Comparison of ENCODE assay signal across 20 cellular contexts in the genomic region with DNA sequence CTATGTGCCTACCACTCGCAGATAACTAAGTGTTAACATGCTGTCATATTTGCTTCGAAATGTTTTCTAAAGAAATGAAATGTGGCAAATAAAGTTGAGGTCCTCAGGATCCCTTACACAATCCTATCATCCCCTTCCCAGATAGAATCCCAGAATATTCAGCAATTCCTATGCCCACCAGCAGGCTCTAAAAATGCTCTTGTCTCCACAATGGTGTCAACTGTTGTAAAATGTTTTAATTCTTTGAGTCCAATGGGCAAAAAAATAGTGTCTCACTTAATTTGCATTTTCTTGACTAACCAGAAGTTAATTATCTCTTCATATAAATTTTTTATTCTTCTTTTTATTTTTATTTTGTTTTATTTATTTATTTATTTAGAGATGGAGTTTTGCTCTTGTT.
DNase-seq lines count a peak whose midpoint lies in the region; ATAC-seq and TF ChIP-seq lines count a peak whose summit lies in the region.
"Had no signal": no experiment of that assay in that cellular context is flagged by ENCODE, and none has a peak within 500 bp of the region (broad histone marks: within the 10 kb centered on the region; RNA-seq: fewer than 3 reads in every experiment).

No MANE protein-coding gene starts in this region.

- no peak overlapping the region for H2AFZ ChIP-seq in H9 (ENCODE audit: low read length)

- H3K4me1 Mint-ChIP-seq in H9 (no peaks in the 10 kb centered on the region), chondrocyte (ENCODE audit: low read depth) (peaks cover 13% of the 10 kb centered on the region)
- H3K4me1 Mint-ChIP-seq in activated naive CD8-positive, alpha-beta T cell treated with anti-CD3 and anti-CD28 coated beads, Interleukin-2, amount 50 U/mL, for 24 hours: no peaks in the 10 kb centered on the region
- H3K4me1 Mint-ChIP-seq: activated CD4-positive, alpha-beta T cell treated with anti-CD3 and anti-CD28 coated beads for 36 hours; immature natural killer cell had no signal

- H3K23me2 ChIP-seq in H9 (ENCODE audit: insufficient read length, low read depth, low read length, poor library complexity, severe bottlenecking): no peaks in the 10 kb centered on the region

- no peak overlapping the region for H2BK120ac ChIP-seq in H9 (ENCODE audit: low read depth, low read length, poor library complexity, severe bottlenecking)

- H3K9me3 ChIP-seq in BE2C (no peaks in the 10 kb centered on the region), H9 (ENCODE audit: control insufficient read depth, low read depth, low read length) (no peaks in the 10 kb centered on the region)
- H3K9me3 ChIP-seq: left lung, SJCRH30 had no signal

- no peak overlapping the region for H3K18ac ChIP-seq in H9 (ENCODE audit: insufficient read length, low read depth, low read length)

- TF ChIP-seq CTCF in BE2C (IDR thresholded peaks at IDR 0.05; ENCODE audit: low read depth, low read length) (peak; percentile 21), H9 (conservative IDR thresholded peaks at IDR 0.05) (peak; percentile 47), chondrocyte (IDR thresholded peaks at IDR 0.05) (peak; percentile 39), kidney epithelial cell (IDR thresholded peaks at IDR 0.05; ENCODE audit: insufficient read depth, low read length, poor library complexity, severe bottlenecking) (peak; percentile 5)

- no peak overlapping the region for H3K23ac ChIP-seq in H9 (ENCODE audit: insufficient read length, low read depth, low read length)

- no peak overlapping the region for H4K5ac ChIP-seq in H9 (ENCODE audit: insufficient read length, low read depth, low read length)

- H3K79me1 ChIP-seq in H9 (ENCODE audit: insufficient read depth, low read depth, low read length, poor library complexity, severe bottlenecking): no peaks in the 10 kb centered on the region

- DNase-seq in BE2C: no peak
- no peak for DNase-seq in H9
- DNase-seq in chondrocyte (ENCODE audit: low spot score): no peak
- DNase-seq in kidney epithelial cell (ENCODE audit: low read depth): no peak
- DNase-seq in NCI-H2081 treated with DMSO at 0.1 percent for 48 hours (lab: John Stamatoyannopoulos, UW): no peak
- no peak for DNase-seq in SW 1271 (lab: John Stamatoyannopoulos, UW)
- no peak for DNase-seq in activated naive CD8-positive, alpha-beta T cell treated with anti-CD3 and anti-CD28 coated beads, Interleukin-2, amount 50 U/mL, for 24 hours
- DNase-seq: activated CD4-positive, alpha-beta T cell treated with anti-CD3 and anti-CD28 coated beads for 36 hours; activated naive CD4-positive, alpha-beta T cell; activated T-cell treated with anti-CD3 and anti-CD28 coated beads, Interleukin-2, amount 50 U/mL, for 48 hours; hippocampal formation; immature natural killer cell; naive thymus-derived CD4-positive, alpha-beta T cell; NCI-H1436; NCI-H2107; NCI-H510A; SJCRH30 had no signal

- no peak overlapping the region for H3K14ac ChIP-seq in H9 (ENCODE audit: insufficient read depth, low read length)

- H3K4me3 Mint-ChIP-seq in H9 (no peak overlapping the region), chondrocyte (ENCODE audit: unreplicated experiment) (no peak overlapping the region)
- no peak overlapping the region for H3K4me3 Mint-ChIP-seq in activated naive CD8-positive, alpha-beta T cell treated with anti-CD3 and anti-CD28 coated beads, Interleukin-2, amount 50 U/mL, for 24 hours
- H3K4me3 Mint-ChIP-seq: activated CD4-positive, alpha-beta T cell treated with anti-CD3 and anti-CD28 coated beads for 36 hours; dendritic cell treated with granulocyte-macrophage colony-stimulating factor and Interleukin-4, amounts not matched to agents 40 ng/mL and 50 ng/mL, for 4 days; immature natural killer cell; naive thymus-derived CD4-positive, alpha-beta T cell; T-helper 1 cell treated with Interleukin-12 subunit alpha and Interleukin-12 subunit beta and Interleukin-4 antibody, amounts not matched to agents 30 μg/mL and 1 μg/mL, for 36 hours had no signal

- H3K27ac Mint-ChIP-seq in H9: no peak overlapping the region
- no peak overlapping the region for H3K27ac Mint-ChIP-seq in chondrocyte (ENCODE audit: unreplicated experiment)
- H3K27ac Mint-ChIP-seq in activated naive CD8-positive, alpha-beta T cell treated with anti-CD3 and anti-CD28 coated beads, Interleukin-2, amount 50 U/mL, for 24 hours: no peak overlapping the region
- H3K27ac Mint-ChIP-seq: activated CD4-positive, alpha-beta T cell treated with anti-CD3 and anti-CD28 coated beads for 36 hours; dendritic cell treated with granulocyte-macrophage colony-stimulating factor and Interleukin-4, amounts not matched to agents 40 ng/mL and 50 ng/mL, for 4 days; immature natural killer cell; T-helper 1 cell treated with Interleukin-12 subunit alpha and Interleukin-12 subunit beta and Interleukin-4 antibody, amounts not matched to agents 30 μg/mL and 1 μg/mL, for 36 hours had no signal

- no peak overlapping the region for H3K9ac ChIP-seq in H9 (ENCODE audit: extremely low read depth, insufficient read length, low read length)

- H2BK15ac ChIP-seq in H9 (ENCODE audit: low read depth, low read length): no peak overlapping the region

- H2BK5ac ChIP-seq in H9 (ENCODE audit: insufficient read length, low read length): no peak overlapping the region

- no peaks in the 10 kb centered on the region for H3K79me2 ChIP-seq in H9 (ENCODE audit: insufficient read depth, low read length)

- no peak overlapping the region for H2AK5ac ChIP-seq in H9 (ENCODE audit: insufficient read length, low read length)

- no peak overlapping the region for H2BK20ac ChIP-seq in H9 (ENCODE audit: low read depth, low read length, poor library complexity, severe bottlenecking)

- no peak for ATAC-seq in activated naive CD8-positive, alpha-beta T cell treated with anti-CD3 and anti-CD28 coated beads, Interleukin-2, amount 50 U/mL, for 24 hours
- ATAC-seq: activated CD4-positive, alpha-beta T cell treated with anti-CD3 and anti-CD28 coated beads for 36 hours; left lung; naive thymus-derived CD4-positive, alpha-beta T cell had no signal

- H3K27ac ChIP-seq in H9 (ENCODE audit: insufficient read length, low read depth, low read length): no peak overlapping the region
- H3K27ac ChIP-seq: left lung, SJCRH30 had no signal

- H3K4me2 ChIP-seq in H9 (ENCODE audit: insufficient read depth, insufficient read length, low read length): no peak overlapping the region

- H3K36me3 Mint-ChIP-seq in H9 (ENCODE audit: insufficient read depth in 1 of 3, low read depth in 3 of 3) (no peaks in the 10 kb centered on the region), chondrocyte (ENCODE audit: low read depth) (peaks cover 2% of the 10 kb centered on the region)
- peaks cover 9% of the 10 kb centered on the region for H3K36me3 Mint-ChIP-seq in activated naive CD8-positive, alpha-beta T cell treated with anti-CD3 and anti-CD28 coated beads, Interleukin-2, amount 50 U/mL, for 24 hours (ENCODE audit: low read depth)

- H3K27me3 ChIP-seq in BE2C: no peaks in the 10 kb centered on the region
- no peaks in the 10 kb centered on the region for H3K27me3 ChIP-seq in H9 (ENCODE audit: insufficient read depth, low read length)
- H3K27me3 ChIP-seq in kidney epithelial cell (ENCODE audit: control insufficient read depth, insufficient read depth, low read length): no peaks in the 10 kb centered on the region
- H3K27me3 ChIP-seq: left lung, SJCRH30 had no signal

- no peak overlapping the region for H3K56ac ChIP-seq in H9 (ENCODE audit: insufficient read length, low read depth, low read length)

- H3T11ph ChIP-seq in H9 (ENCODE audit: low read length): no peak overlapping the region

- no peak overlapping the region for H4K8ac ChIP-seq in H9 (replicated peaks; ENCODE audit: insufficient read length, low read depth, low read length)

- H3K4ac ChIP-seq in H9 (ENCODE audit: low read depth, low read length): no peak overlapping the region

- no peaks in the 10 kb centered on the region for H4K20me1 ChIP-seq in H9 (ENCODE audit: control insufficient read depth, insufficient read depth, insufficient read length)

- no peaks in the 10 kb centered on the region for H3K27me3 Mint-ChIP-seq in H9 (ENCODE audit: low read depth)
- H3K27me3 Mint-ChIP-seq in chondrocyte (ENCODE audit: low read depth): peaks cover 2% of the 10 kb centered on the region
- H3K27me3 Mint-ChIP-seq in activated naive CD8-positive, alpha-beta T cell treated with anti-CD3 and anti-CD28 coated beads, Interleukin-2, amount 50 U/mL, for 24 hours: no peaks in the 10 kb centered on the region
- H3K27me3 Mint-ChIP-seq: activated CD4-positive, alpha-beta T cell treated with anti-CD3 and anti-CD28 coated beads for 36 hours; dendritic cell treated with granulocyte-macrophage colony-stimulating factor and Interleukin-4, amounts not matched to agents 40 ng/mL and 50 ng/mL, for 4 days; naive thymus-derived CD4-positive, alpha-beta T cell had no signal

- no CpG with 5 or more reads among the region's 2 CpGs for WGBS in H9 (ENCODE audit: extremely low coverage, insufficient read length, low lambda C conversion rate)

- no peak overlapping the region for H3K4me3 ChIP-seq in BE2C (ENCODE audit: low read depth, low read length)
- H3K4me3 ChIP-seq in kidney epithelial cell (ENCODE audit: low read depth, low read length): no peak overlapping the region
- H3K4me3 ChIP-seq: left lung, SJCRH30 had no signal

- H3K4me1 ChIP-seq in BE2C: no peaks in the 10 kb centered on the region
- no peaks in the 10 kb centered on the region for H3K4me1 ChIP-seq in H9 (ENCODE audit: insufficient read depth, low read length)
- H3K4me1 ChIP-seq: left lung had no signal

- no peaks in the 10 kb centered on the region for H3K36me3 ChIP-seq in BE2C
- no peaks in the 10 kb centered on the region for H3K36me3 ChIP-seq in kidney epithelial cell (ENCODE audit: control insufficient read depth, insufficient read depth, low read length)

- H3K9me3 Mint-ChIP-seq in H9 (no peaks in the 10 kb centered on the region), chondrocyte (ENCODE audit: low read depth) (no peaks in the 10 kb centered on the region)
- no peaks in the 10 kb centered on the region for H3K9me3 Mint-ChIP-seq in activated naive CD8-positive, alpha-beta T cell treated with anti-CD3 and anti-CD28 coated beads, Interleukin-2, amount 50 U/mL, for 24 hours
- H3K9me3 Mint-ChIP-seq: dendritic cell treated with granulocyte-macrophage colony-stimulating factor and Interleukin-4, amounts not matched to agents 40 ng/mL and 50 ng/mL, for 4 days; immature natural killer cell; naive thymus-derived CD4-positive, alpha-beta T cell; T-helper 1 cell treated with Interleukin-12 subunit alpha and Interleukin-12 subunit beta and Interleukin-4 antibody, amounts not matched to agents 30 μg/mL and 1 μg/mL, for 36 hours had no signal

- H2BK12ac ChIP-seq in H9 (ENCODE audit: insufficient read length, low read depth, low read length): no peak overlapping the region

- H4K91ac ChIP-seq in H9 (ENCODE audit: insufficient read length, low read depth, low read length): no peak overlapping the region
